ENCODE assay signal across 8 cellular contexts in genomic region chr12:104276192-104277131, GRCh38. TPM values are rescaled to one million over a fixed set of nuclear protein-coding genes. Genes with fewer than 3 reads are reported as not detected.
DNase-seq lines count a peak whose midpoint lies in the region; ATAC-seq and TF ChIP-seq lines count a peak whose summit lies in the region.

No MANE protein-coding gene starts in this region.

- ATAC-seq in GM18498 (IDR thresholded peaks at IDR 0.05; ENCODE audit: unreplicated experiment) = peak; percentile 83
- ATAC-seq in HG02623 (IDR thresholded peaks at IDR 0.05; ENCODE audit: unreplicated experiment) = peak; percentile 71
- peak; percentile 89 to 91 for ATAC-seq in stimulated activated naive B cell treated with anti-CD40 and anti-IgM and Interleukin-4, amounts not matched to agents 10 μg/mL and 1 μg/mL and 100 μg/mL, for 72 hours (replicated peaks)

- no peaks in the 10 kb centered on the region for H3K9me3 ChIP-seq in mammary epithelial cell (replicated peaks; ENCODE audit: insufficient read depth, low read length)

- H3K4me2 ChIP-seq in mammary epithelial cell (ENCODE audit: insufficient read depth, low read depth, low read length) = peak overlapping the region; percentile 76

- peak overlapping the region; percentile 46 for H3K9ac ChIP-seq in mammary epithelial cell (ENCODE audit: insufficient read depth, low read length)

- no peaks in the 10 kb centered on the region for H4K20me1 ChIP-seq in mammary epithelial cell (ENCODE audit: insufficient read depth, low read length)

- H3K4me3 ChIP-seq in mammary epithelial cell (replicated peaks in 1 of 3; ENCODE audit: insufficient read depth in 1 of 3, low read depth in 2 of 3, low read length in 3 of 3) (peak overlapping the region; percentile 2 to 30 (median 4)), brain microvascular endothelial cell (ENCODE audit: low read depth, low read length) (no peak overlapping the region)

- peak overlapping the region; percentile 52 for H3K27ac ChIP-seq in mammary epithelial cell (ENCODE audit: insufficient read depth, low read depth, low read length)
- no peak overlapping the region for H3K27ac ChIP-seq in brain microvascular endothelial cell

- WGBS in mammary epithelial cell (ENCODE audit: low coverage, missing lambda C conversion rate) = 62% methylated on average over 9 of the region's 9 CpGs

- H3K9me3 Mint-ChIP-seq in stimulated activated naive B cell treated with anti-CD40 and anti-IgM and Interleukin-4, amounts not matched to agents 10 μg/mL and 1 μg/mL and 100 μg/mL, for 72 hours = peaks cover 0 to 2% of the 10 kb centered on the region in 2 donors

- dilution Hi-C loops in mammary epithelial cell (cut with HindIII; ENCODE audit: low sequenced_read_pairs) = no loop called here

- peak overlapping the region; percentile 72 to 73 for H3K4me3 Mint-ChIP-seq in stimulated activated naive B cell treated with anti-CD40 and anti-IgM and Interleukin-4, amounts not matched to agents 10 μg/mL and 1 μg/mL and 100 μg/mL, for 72 hours

- H3K27me3 Mint-ChIP-seq in stimulated activated naive B cell treated with anti-CD40 and anti-IgM and Interleukin-4, amounts not matched to agents 10 μg/mL and 1 μg/mL and 100 μg/mL, for 72 hours = peaks cover 0 to 12% of the 10 kb centered on the region in 2 donors

- no peaks in the 10 kb centered on the region for H3K36me3 Mint-ChIP-seq in stimulated activated naive B cell treated with anti-CD40 and anti-IgM and Interleukin-4, amounts not matched to agents 10 μg/mL and 1 μg/mL and 100 μg/mL, for 72 hours

- intact Hi-C loops in mammary epithelial cell (cut with micrococcal nuclease) = no loop called here

- peak; percentile 97 for DNase-seq in NCI-H2171 treated with DMSO at 0.1 percent for 48 hours (lab: John Stamatoyannopoulos, UW)
- DNase-seq in mammary epithelial cell = no peak
- DNase-seq in stimulated activated naive B cell treated with anti-CD40 and anti-IgM and Interleukin-4, amounts not matched to agents 10 μg/mL and 1 μg/mL and 100 μg/mL, for 72 hours = peak; percentile 6
- no peak for DNase-seq in brain microvascular endothelial cell
- no peak for DNase-seq in stimulated activated CD4-positive, alpha-beta T cell treated with anti-CD3 and anti-CD28 coated beads, Interleukin-2, amount 100 ng/mL, for 24 hours
- no peak for DNase-seq in activated CD4-positive, alpha-beta T cell treated with anti-CD3 and anti-CD28 coated beads, Interleukin-2, amount 50 U/mL, for 4 hours

- H3K4me1 Mint-ChIP-seq in stimulated activated naive B cell treated with anti-CD40 and anti-IgM and Interleukin-4, amounts not matched to agents 10 μg/mL and 1 μg/mL and 100 μg/mL, for 72 hours = peaks cover 10 to 20% of the 10 kb centered on the region in 2 donors

- CTCF ChIA-PET in mammary epithelial cell (lab: Charles Lee; ENCODE audit: low non-redundant PET) = no interaction called here

- no TSS peak for BruUV-seq in mammary epithelial cell (replicated peaks; lab: Mats Ljungman, UMichigan)

- peaks cover 28% of the 10 kb centered on the region for H3K4me1 ChIP-seq in mammary epithelial cell (ENCODE audit: insufficient read depth, low read length)

- no peaks in the 10 kb centered on the region for H3K36me3 ChIP-seq in mammary epithelial cell (ENCODE audit: insufficient read depth, low read length)
- H3K36me3 ChIP-seq in brain microvascular endothelial cell (replicated peaks) = no peaks in the 10 kb centered on the region

- H2AFZ ChIP-seq in mammary epithelial cell (ENCODE audit: low read depth, low read length) = peak overlapping the region; percentile 87

- H3K27ac Mint-ChIP-seq in stimulated activated naive B cell treated with anti-CD40 and anti-IgM and Interleukin-4, amounts not matched to agents 10 μg/mL and 1 μg/mL and 100 μg/mL, for 72 hours = peak overlapping the region; percentile 86

- no peaks in the 10 kb centered on the region for H3K79me2 ChIP-seq in mammary epithelial cell (ENCODE audit: insufficient read depth, low read length)

- no peak for TF ChIP-seq CTCF in mammary epithelial cell (conservative IDR thresholded peaks at IDR 0.05 in 1 of 2, IDR thresholded peaks at IDR 0.05 in 1 of 2; ENCODE audit: extremely low read depth in 1 of 2, insufficient read depth in 1 of 2, low read depth in 1 of 2, low read length in 2 of 2)
- no peak for TF ChIP-seq CTCF in brain microvascular endothelial cell (IDR thresholded peaks at IDR 0.05; ENCODE audit: low read depth, low read length, missing control alignments)

- H3K27me3 ChIP-seq in mammary epithelial cell (ENCODE audit: insufficient read depth, low read length) (no peaks in the 10 kb centered on the region), brain microvascular endothelial cell (replicated peaks) (no peaks in the 10 kb centered on the region)

- in situ Hi-C loops in mammary epithelial cell (cut with MboI; ENCODE audit: low sequenced_read_pairs in 2 of 2) = no loop called here
- in situ Hi-C loops in brain microvascular endothelial cell (cut with HindIII; ENCODE audit: low pct_ligation_motif_present, low sequenced_read_pairs) = no loop called here

RNA-seq across cellular contexts. Expression of gene EID3, which starts 27.1 kb away (rescaled TPM):
- total RNA-seq in mammary epithelial cell = 1 to 10 TPM; 5.3 to 6.3 TPM
- polyA plus RNA-seq in mammary epithelial cell = 0.95 TPM
- polyA minus RNA-seq in mammary epithelial cell = not detected

Comparison
In these comparisons a context has a peak if more than half of its experiments do, and no peak if none do; other contexts are left out.
1. DNase-seq: peak in NCI-H2171 treated with DMSO at 0.1 percent for 48 hours (single experiment) and stimulated activated naive B cell treated with anti-CD40 and anti-IgM and Interleukin-4, amounts not matched to agents 10 μg/mL and 1 μg/mL and 100 μg/mL, for 72 hours (single experiment); none in mammary epithelial cell (single experiment), brain microvascular endothelial cell (single experiment), stimulated activated CD4-positive, alpha-beta T cell treated with anti-CD3 and anti-CD28 coated beads, Interleukin-2, amount 100 ng/mL, for 24 hours (0 of 2) and activated CD4-positive, alpha-beta T cell treated with anti-CD3 and anti-CD28 coated beads, Interleukin-2, amount 50 U/mL, for 4 hours (0 of 2).
2. Peak in every context shown above with its lines, with median percentiles within 50 percentile points of each other: ATAC-seq.